6 cellular contexts compared by ENCODE assay signal in the genomic region with DNA sequence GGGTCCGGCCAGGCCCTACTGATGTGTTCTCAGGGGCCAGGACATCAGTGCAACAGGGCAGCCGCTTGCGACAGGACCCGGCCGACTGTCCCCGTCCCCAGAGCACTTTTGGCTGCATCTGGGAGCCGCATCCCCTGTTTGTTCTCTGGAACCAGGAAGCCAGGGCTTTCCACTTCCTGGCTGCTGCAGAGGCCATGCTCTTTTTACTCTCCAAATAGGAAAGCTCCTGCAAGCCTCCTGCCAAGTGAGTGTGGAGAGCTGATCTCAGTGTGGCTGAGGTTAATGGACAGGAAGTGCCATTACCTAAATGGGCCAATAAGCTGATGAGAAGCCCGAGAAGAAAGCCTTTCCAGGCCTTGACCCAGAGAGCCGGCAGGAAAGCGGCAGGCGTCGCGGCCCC. TPM values are rescaled to one million over a fixed set of nuclear protein-coding genes. Genes with fewer than 3 reads are reported as not detected.
A peak's percentile ranks its signal among the peaks of the same experiment; 100 is the strongest.
DNase-seq lines count a peak whose midpoint lies in the region; ATAC-seq, FAIRE-seq and TF ChIP-seq lines count a peak whose summit lies in the region.
"Not testable (repeated sequence)": the region's sequence is repeated elsewhere in the genome, so short reads cannot be mapped to it uniquely, and the experiment has no call there.

No MANE protein-coding gene starts in this region.

- H3K4me1 ChIP-seq in endothelial cell of umbilical vein (ENCODE audit: control insufficient read depth, extremely low read depth, insufficient read depth, low read length); upper lobe of right lung: not testable (repeated sequence)

- not testable (repeated sequence) for H2AFZ ChIP-seq in endothelial cell of umbilical vein (ENCODE audit: low read depth, low read length)

- H3K27me3 ChIP-seq in endothelial cell of umbilical vein (ENCODE audit: control insufficient read depth in 2 of 2, insufficient read depth in 2 of 2, low read length in 2 of 2); upper lobe of right lung: not testable (repeated sequence)

- not testable (repeated sequence) for H3K4me3 ChIP-seq in endothelial cell of umbilical vein (replicated peaks in 1 of 3; ENCODE audit: insufficient read depth in 1 of 3, low read depth in 1 of 3, low read length in 3 of 3); upper lobe of right lung

- not testable (repeated sequence) for H3K36me3 ChIP-seq in endothelial cell of umbilical vein (ENCODE audit: control insufficient read depth in 2 of 2, extremely low read depth in 1 of 2, insufficient read depth in 2 of 2, low read length in 2 of 2); upper lobe of right lung

- TF ChIP-seq CTCF in endothelial cell of umbilical vein (IDR thresholded peaks at IDR 0.05; ENCODE audit: extremely low read depth in 1 of 2, insufficient read depth in 1 of 2, low read depth in 1 of 2, low read length in 2 of 2); omental fat pad (IDR thresholded peaks at IDR 0.05); upper lobe of right lung (IDR thresholded peaks at IDR 0.05): not testable (repeated sequence)

- not testable (repeated sequence) for DNase-seq in endothelial cell of umbilical vein (ENCODE audit: low read depth, low spot score); Right ventricle myocardium superior; left cardiac atrium; left lobe of liver (ENCODE audit: low spot score); omental fat pad (ENCODE audit: low spot score); upper lobe of right lung

- not testable (repeated sequence) for H3K9ac ChIP-seq in endothelial cell of umbilical vein (replicated peaks; ENCODE audit: extremely low read depth, insufficient read depth, low read length)

- H3K9me3 ChIP-seq in endothelial cell of umbilical vein (replicated peaks; ENCODE audit: control insufficient read depth, insufficient read depth, low read length); upper lobe of right lung: not testable (repeated sequence)

- H3K79me2 ChIP-seq in endothelial cell of umbilical vein (ENCODE audit: control insufficient read depth, insufficient read depth, low read length): not testable (repeated sequence)

- dilution Hi-C loops in endothelial cell of umbilical vein (cut with MboI; ENCODE audit: extremely low pct_ligation_motif_present, low sequenced_read_pairs): not testable (repeated sequence)

- H3K4me2 ChIP-seq in endothelial cell of umbilical vein (ENCODE audit: insufficient read depth, low read length): not testable (repeated sequence)

- CTCF ChIA-PET in endothelial cell of umbilical vein (lab: Charles Lee): not testable (repeated sequence)

- peak; percentile 99 for FAIRE-seq in endothelial cell of umbilical vein (lab: Jason Lieb, UNC)

- H3K9me1 ChIP-seq in endothelial cell of umbilical vein (replicated peaks; ENCODE audit: control insufficient read depth, extremely low read depth, insufficient read depth, low read length): not testable (repeated sequence)

- H4K20me1 ChIP-seq in endothelial cell of umbilical vein (replicated peaks; ENCODE audit: control insufficient read depth, extremely low read depth, insufficient read depth, low read length): not testable (repeated sequence)

- POLR2A ChIA-PET in endothelial cell of umbilical vein (lab: Charles Lee): not testable (repeated sequence)

- not testable (repeated sequence) for BruUV-seq in endothelial cell of umbilical vein (replicated peaks; lab: Mats Ljungman, UMichigan)

- intact Hi-C loops in endothelial cell of umbilical vein (cut with micrococcal nuclease); Right ventricle myocardium superior (cut with DNase I); left cardiac atrium (cut with DNase I); upper lobe of right lung (cut with DNase I): not testable (repeated sequence)

- ATAC-seq in Right ventricle myocardium superior (ENCODE audit: poor library complexity) (peak; percentile 42), left cardiac atrium (peak; percentile 44 to 48), left lobe of liver (peak; percentile 43), omental fat pad (ENCODE audit: low FRiP score) (peak; percentile 35), upper lobe of right lung (peak; percentile 10)

- not testable (repeated sequence) for TF ChIP-seq POLR2A in endothelial cell of umbilical vein (IDR thresholded peaks at IDR 0.05; ENCODE audit: low read depth, low read length)

- H3K27ac ChIP-seq in endothelial cell of umbilical vein (ENCODE audit: insufficient read depth, low read depth, low read length); upper lobe of right lung: not testable (repeated sequence)

RNA-seq across cellular contexts. Expression of a gene that starts 52.3 kb away (rescaled TPM):
- total RNA-seq in endothelial cell of umbilical vein: 3.3 and 8.0 TPM in 2 replicates
- polyA plus RNA-seq in endothelial cell of umbilical vein: 0.56 and 0.59 TPM in 2 replicates
- polyA plus RNA-seq in endothelial cell of umbilical vein (2011; cell fraction: cytosol; rRNA removed): 0.89 and 2.0 TPM in 2 replicates
- 10.3 and 11.9 TPM in 2 replicates for polyA plus RNA-seq in endothelial cell of umbilical vein (2011; cell fraction: nucleus; rRNA removed)
- polyA plus RNA-seq in endothelial cell of umbilical vein (2012): 2.1 and 3.7 TPM in 2 replicates
- polyA minus RNA-seq in endothelial cell of umbilical vein: 1.4 and 1.7 TPM in 2 replicates
- polyA minus RNA-seq in endothelial cell of umbilical vein (2011; cell fraction: cytosol; rRNA and poly(A)+ RNA removed): 146 TPM
- polyA minus RNA-seq in endothelial cell of umbilical vein (2011; cell fraction: nucleus; rRNA and poly(A)+ RNA removed): 7.8 and 16.6 TPM in 2 replicates
- total RNA-seq in Right ventricle myocardium superior: 7.7 TPM
- total RNA-seq in left cardiac atrium: 10 to 100 TPM; 15.3 to 49.7 TPM
- 6.3 TPM for total RNA-seq in left lobe of liver
- 10 to 100 TPM in 2 of 4 donors, 1 to 10 TPM in 2; 3.8 to 86.6 (median 14.5) TPM for total RNA-seq in omental fat pad
- total RNA-seq in upper lobe of right lung: 55.2 TPM
